In the genomic region with DNA sequence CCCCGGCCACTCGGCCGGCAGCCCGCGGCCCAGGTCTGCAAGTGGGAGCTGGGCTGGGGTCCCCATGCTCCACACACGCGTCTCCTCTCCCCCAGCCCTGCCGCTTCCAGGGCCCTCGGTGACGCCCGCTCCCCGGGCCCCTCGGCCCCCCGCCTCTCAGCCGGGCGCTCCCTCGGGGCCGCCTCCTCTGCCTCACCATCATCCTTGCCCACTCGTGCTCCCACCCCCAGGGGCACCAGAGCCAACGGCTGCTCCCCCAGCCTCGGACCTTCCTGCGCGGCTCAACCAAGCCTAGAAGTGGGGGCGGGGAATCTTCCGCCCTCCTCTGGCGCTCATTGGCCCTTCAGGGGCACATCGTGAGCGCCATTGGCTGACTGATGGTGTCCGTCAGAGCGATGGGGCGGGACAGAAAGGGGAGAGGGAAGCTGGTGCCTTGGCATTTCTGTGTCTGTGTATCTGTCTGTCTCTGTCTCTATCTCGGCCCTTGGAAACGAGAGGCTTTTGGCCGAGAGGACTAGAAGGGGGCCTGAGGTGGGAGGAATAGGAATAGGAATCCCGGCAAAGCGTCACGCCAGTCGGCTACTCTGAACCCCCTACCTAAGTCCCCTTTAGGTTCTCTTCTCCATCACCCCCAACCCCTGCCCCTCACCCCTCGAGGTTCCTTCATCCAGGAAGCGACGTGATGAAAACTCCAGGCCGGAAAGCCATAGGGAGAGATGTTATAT, we compare ENCODE assay signal across 8 cellular contexts.
DNase-seq lines count a peak whose midpoint lies in the region; ATAC-seq, FAIRE-seq and TF ChIP-seq lines count a peak whose summit lies in the region.

No MANE protein-coding gene starts in this region.

- H3K4me3 ChIP-seq in adipocyte (ENCODE audit: low read length) (peak overlapping the region; percentile 86), heart left ventricle (peak overlapping the region; percentile 72 to 99 (median 93))

- TF ChIP-seq CTCF in heart left ventricle (IDR thresholded peaks at IDR 0.05) (peak in 2 of 12 donors; percentile 19 to 20), type B pancreatic cell (conservative IDR thresholded peaks at IDR 0.05) (no peak)

- peak overlapping the region; percentile 90 for H3K9ac ChIP-seq in adipocyte (ENCODE audit: low read length)

- H3K9me3 ChIP-seq in adipocyte (ENCODE audit: control insufficient read depth, low read length) = no peaks in the 10 kb centered on the region
- H3K9me3 ChIP-seq in heart left ventricle = no peaks in the 10 kb centered on the region

- DNase-seq in GM12891 (ENCODE audit: insufficient read length, low spot score) = peak; percentile 43
- peak; percentile 58 for DNase-seq in NCI-H1417 treated with DMSO at 0.1 percent for 48 hours (lab: John Stamatoyannopoulos, UW)
- DNase-seq in SW 1271 (lab: John Stamatoyannopoulos, UW) = peak; percentile 59 to 80
- DNase-seq in adipocyte (ENCODE audit: low read depth) = peak; percentile 95
- DNase-seq in heart left ventricle = peak; percentile 92 to 96 (median 94)
- peak; percentile 95 for DNase-seq in pons (ENCODE audit: low spot score)
- peak; percentile 89 for DNase-seq in type B pancreatic cell (ENCODE audit: extremely low spot score, unreplicated experiment)

- TF ChIP-seq POLR2A in GM12891 (IDR thresholded peaks at IDR 0.05; ENCODE audit: low read depth, low read length) (no peak), heart left ventricle (IDR thresholded peaks at IDR 0.05) (peak in 1 of 2 donors; percentile 75)

- WGBS in heart left ventricle, 4 donors = 0 to 1% (median 0%) methylated on average over 23 to 42 of the region's 42 CpGs

- peak overlapping the region; percentile 53 to 86 (median 74) for H3K27ac ChIP-seq in heart left ventricle

- H3K27me3 ChIP-seq in adipocyte (replicated peaks; ENCODE audit: control insufficient read depth, insufficient read depth, low read length) (no peaks in the 10 kb centered on the region), heart left ventricle (no peaks in the 10 kb centered on the region)

- peak overlapping the region; percentile 100 for H3K4me3 Mint-ChIP-seq in type B pancreatic cell

- FAIRE-seq in GM12891 (lab: Jason Lieb, UNC) = peak; percentile 94

- H3K9me3 Mint-ChIP-seq in type B pancreatic cell = no peaks in the 10 kb centered on the region

- ATAC-seq in HG02798 (IDR thresholded peaks at IDR 0.05; ENCODE audit: poor library complexity, unreplicated experiment) (peak; percentile 98), heart left ventricle (peak; percentile 99 to 100 (median 100))

- intact Hi-C loops in heart left ventricle (cut with DNase I) = loop anchor here in 2 of 10 donors (10.0 kb wide), 2 partner anchors 65 to 885 kb away; no protein-coding TSS in a partner anchor

- H3K36me3 ChIP-seq in adipocyte (ENCODE audit: control insufficient read depth, insufficient read depth, low read length, severe bottlenecking) (no peaks in the 10 kb centered on the region), heart left ventricle (no peaks in the 10 kb centered on the region)

- peaks cover 13% of the 10 kb centered on the region for H3K4me1 Mint-ChIP-seq in type B pancreatic cell (ENCODE audit: unreplicated experiment)

- peaks cover 10% of the 10 kb centered on the region for H3K4me1 ChIP-seq in adipocyte (ENCODE audit: control insufficient read depth, insufficient read depth, low read length)
- H3K4me1 ChIP-seq in heart left ventricle = peaks cover 0 to 17% (median 9%) of the 10 kb centered on the region in 12 donors

- H3K27ac Mint-ChIP-seq in type B pancreatic cell = peak overlapping the region; percentile 93

- peaks cover 4% of the 10 kb centered on the region for H3K36me3 Mint-ChIP-seq in type B pancreatic cell

- no peaks in the 10 kb centered on the region for H3K27me3 Mint-ChIP-seq in type B pancreatic cell

TF ChIP-seq in GM12891, 5 proteins besides CTCF, POLR2A, EP300 and RAD21:
- TF ChIP-seq PAX5 (IDR thresholded peaks at IDR 0.05; ENCODE audit: insufficient read depth, low read length, severe bottlenecking) = peak; percentile 4
- TF ChIP-seq TAF1 (IDR thresholded peaks at IDR 0.05; ENCODE audit: low read depth, low read length) = no peak; the same call in 1 of the 2 replicates

Comparison
In these comparisons a context has a peak if more than half of its experiments do, and no peak if none do; other contexts are left out.
1. Peak in every context shown above with its lines: DNase-seq, ATAC-seq, H3K4me3 ChIP-seq and H3K27ac ChIP-seq.
2. DNase-seq: peak in every context shown above with its lines; median percentile 95 in adipocyte; 95 in pons; 94 in heart left ventricle; 89 in type B pancreatic cell; 70 in SW 1271; 58 in NCI-H1417 treated with DMSO at 0.1 percent for 48 hours; 43 in GM12891.